In genomic region chr5:176956756-176957155, GRCh38 we compare ENCODE assay signal across 14 cellular contexts. TPM values are rescaled to one million over a fixed set of nuclear protein-coding genes. Genes with fewer than 3 reads are reported as not detected.
DNase-seq lines count a peak whose midpoint lies in the region; ATAC-seq and TF ChIP-seq lines count a peak whose summit lies in the region.
"Had no signal": no experiment of that assay in that cellular context is flagged by ENCODE, and none has a peak within 500 bp of the region (broad histone marks: within the 10 kb centered on the region; RNA-seq: fewer than 3 reads in every experiment).

No MANE protein-coding gene starts in this region.

- TF ChIP-seq CTCF in GM23338 (conservative IDR thresholded peaks at IDR 0.05; ENCODE audit: low read depth in 2 of 2) (no peak), WTC11 (IDR thresholded peaks at IDR 0.05) (no peak)

- no peak for DNase-seq in activated T-cell treated with anti-CD3 and anti-CD28 coated beads, Interleukin-2, amount 50 U/mL, for 24 hours
- DNase-seq in activated T-cell treated with anti-CD3 and anti-CD28 coated beads for 4 hours (no peak), GM23338 (ENCODE audit: low spot score) (no peak), WTC11 (ENCODE audit: low spot score) (no peak), astrocyte of the hippocampus (ENCODE audit: low read depth, low spot score) (peak; percentile 16), HuH-7.5 (ENCODE audit: low spot score) (no peak)
- DNase-seq in activated CD4-positive, alpha-beta T cell treated with anti-CD3 and anti-CD28 coated beads for 1 hour = no peak
- DNase-seq: 8988T; AML-193; CD4-positive, CD25-positive, alpha-beta regulatory T cell; DMS53; GF-D8 had no signal

- POLR2A ChIA-PET in WTC11 (lab: Charles Lee) = no interaction called here

- no peak overlapping the region for H2AFZ ChIP-seq in GM23338

- H3K4me2 ChIP-seq in GM23338 = no peak overlapping the region

- H3K4me3 Mint-ChIP-seq in activated T-cell treated with anti-CD3 and anti-CD28 coated beads, Interleukin-2, amount 50 U/mL, for 24 hours = no peak overlapping the region
- no peak overlapping the region for H3K4me3 Mint-ChIP-seq in GM23338
- H3K4me3 Mint-ChIP-seq in WTC11 = no peak overlapping the region
- H3K4me3 Mint-ChIP-seq: CD4-positive, CD25-positive, alpha-beta regulatory T cell had no signal

- H3F3A ChIP-seq in GM23338 (replicated peaks; ENCODE audit: low read depth) = no peaks in the 10 kb centered on the region

- no peaks in the 10 kb centered on the region; the same call in 1 of the 2 replicates for H4K20me1 ChIP-seq in GM23338 (replicated peaks; ENCODE audit: insufficient read depth)

- no peaks in the 10 kb centered on the region for H3K9me3 Mint-ChIP-seq in activated T-cell treated with anti-CD3 and anti-CD28 coated beads, Interleukin-2, amount 50 U/mL, for 24 hours
- H3K9me3 Mint-ChIP-seq in GM23338 = no peaks in the 10 kb centered on the region
- no peaks in the 10 kb centered on the region for H3K9me3 Mint-ChIP-seq in WTC11

- H3K4me1 Mint-ChIP-seq in activated T-cell treated with anti-CD3 and anti-CD28 coated beads, Interleukin-2, amount 50 U/mL, for 24 hours (ENCODE audit: low read depth) = peaks cover 2% of the 10 kb centered on the region
- H3K4me1 Mint-ChIP-seq in GM23338 = no peaks in the 10 kb centered on the region
- peaks cover 2% of the 10 kb centered on the region; the same call in 1 of the 2 replicates for H3K4me1 Mint-ChIP-seq in WTC11

- ATAC-seq in GM23338 (no peak), WTC11 (no peak)
- ATAC-seq: HCT116 had no signal

- peaks cover 7% of the 10 kb centered on the region for H3K79me2 ChIP-seq in GM23338 (replicated peaks; ENCODE audit: insufficient read depth)

- H3K4me3 ChIP-seq in GM23338 = no peak overlapping the region
- H3K4me3 ChIP-seq: BLaER1 treated with 17β-estradiol and CSF1 and Interleukin-3, amounts not matched to agents 10 nM and 100 nM had no signal

- peak overlapping the region; percentile 22 for H3K27ac Mint-ChIP-seq in activated T-cell treated with anti-CD3 and anti-CD28 coated beads, Interleukin-2, amount 50 U/mL, for 24 hours
- H3K27ac Mint-ChIP-seq in GM23338 (no peak overlapping the region), WTC11 (peak overlapping the region; percentile 30)

- H3K4me1 ChIP-seq in GM23338 (ENCODE audit: insufficient read depth) = no peaks in the 10 kb centered on the region

- H3K36me3 ChIP-seq in GM23338 (ENCODE audit: insufficient read depth) = peaks cover 4% of the 10 kb centered on the region; the same call in 1 of the 2 replicates

- H3K27me3 Mint-ChIP-seq in activated T-cell treated with anti-CD3 and anti-CD28 coated beads, Interleukin-2, amount 50 U/mL, for 24 hours = no peaks in the 10 kb centered on the region
- H3K27me3 Mint-ChIP-seq in GM23338 (ENCODE audit: insufficient read depth, low read depth, poor library complexity) (no peaks in the 10 kb centered on the region), WTC11 (ENCODE audit: low read depth) (no peaks in the 10 kb centered on the region)
- H3K27me3 Mint-ChIP-seq: CD4-positive, CD25-positive, alpha-beta regulatory T cell had no signal

- no peaks in the 10 kb centered on the region for H3K27me3 ChIP-seq in GM23338 (ENCODE audit: insufficient read depth)
- H3K27me3 ChIP-seq: BLaER1 treated with 17β-estradiol and CSF1 and Interleukin-3, amounts not matched to agents 10 nM and 100 nM had no signal

- peaks cover 72% of the 10 kb centered on the region for H3K36me3 Mint-ChIP-seq in activated T-cell treated with anti-CD3 and anti-CD28 coated beads, Interleukin-2, amount 50 U/mL, for 24 hours (ENCODE audit: low read depth)
- H3K36me3 Mint-ChIP-seq in GM23338 (ENCODE audit: low read depth) (peaks cover 20% of the 10 kb centered on the region; the same call in 2 of the 3 replicates), WTC11 (peaks cover 34% of the 10 kb centered on the region)

- CTCF ChIA-PET in WTC11 (lab: Charles Lee) = interaction anchor here (1.7 kb wide), 1 partner anchor 296 kb away, joined by 6 read pairs; no protein-coding TSS in a partner anchor

- H3K27ac ChIP-seq in GM23338 (ENCODE audit: low read depth) = peak overlapping the region; percentile 48; the same call in 1 of the 2 replicates
- H3K27ac ChIP-seq: BLaER1 treated with 17β-estradiol and CSF1 and Interleukin-3, amounts not matched to agents 10 nM and 100 nM had no signal

- H3K9me2 ChIP-seq in GM23338 (ENCODE audit: insufficient read depth) = no peaks in the 10 kb centered on the region

TF ChIP-seq in GM23338, 12 proteins besides CTCF, POLR2A, EP300 and RAD21 (continues in another document):
- TF ChIP-seq ZNF114 (CRISPR knock-in tag; IDR thresholded peaks at IDR 0.05) (no peak), EZH2phosphoT487 (IDR thresholded peaks at IDR 0.05; ENCODE audit: unreplicated experiment) (no peak), STAT1 (IDR thresholded peaks at IDR 0.05; ENCODE audit: unreplicated experiment) (no peak), POLR2AphosphoS5 (IDR thresholded peaks at IDR 0.05; ENCODE audit: low read depth) (no peak), CREB1 (CRISPR knock-in tag; IDR thresholded peaks at IDR 0.05; ENCODE audit: low read depth) (no peak), JUNB (IDR thresholded peaks at IDR 0.05; ENCODE audit: unreplicated experiment) (no peak), EZH2 (IDR thresholded peaks at IDR 0.05; ENCODE audit: low read depth, unreplicated experiment) (no peak), NANOG (IDR thresholded peaks at IDR 0.05; ENCODE audit: borderline replicate concordance) (no peak), ETS1 (IDR thresholded peaks at IDR 0.05) (no peak), ZNF331 (CRISPR knock-in tag; IDR thresholded peaks at IDR 0.05; ENCODE audit: low read depth) (no peak)

TF ChIP-seq in WTC11, 78 proteins besides CTCF, POLR2A, EP300 and RAD21:
- TF ChIP-seq ZNF396 (CRISPR knock-in tag; IDR thresholded peaks at IDR 0.05; ENCODE audit: borderline replicate concordance) (no peak), ZNF138 (CRISPR knock-in tag; conservative IDR thresholded peaks at IDR 0.05) (no peak), ZNF317 (CRISPR knock-in tag; IDR thresholded peaks at IDR 0.05; ENCODE audit: borderline replicate concordance, low read depth) (no peak), JAZF1 (CRISPR knock-in tag; IDR thresholded peaks at IDR 0.05) (no peak), MXD4 (CRISPR knock-in tag; IDR thresholded peaks at IDR 0.05; ENCODE audit: borderline replicate concordance) (no peak), ELF4 (CRISPR knock-in tag; IDR thresholded peaks at IDR 0.05; ENCODE audit: low read depth) (no peak)

RNA-seq across cellular contexts. Expression of gene UIMC1, which starts 49.8 kb away (rescaled TPM):
- 28.1 and 40.1 TPM in 2 replicates for total RNA-seq in GM23338 (2014; rRNA removed; shearing (Covaris generic))
- polyA plus RNA-seq in GM23338 (2016; fragmentation: Nextera tagmentation; extraction: Ambion mirVana) = 33.7 and 36.4 TPM in 2 replicates
- total RNA-seq in WTC11 (2021) = 44.4 to 48.0 TPM (median 46.1 TPM) in 3 replicates

RNA-seq across cellular contexts. Expression of gene HK3, which starts 57.6 kb away (rescaled TPM):
- total RNA-seq in GM23338 (2014; rRNA removed; shearing (Covaris generic)) = not detected in 2 replicates
- polyA plus RNA-seq in GM23338 (2016; fragmentation: Nextera tagmentation; extraction: Ambion mirVana) = not detected in 2 replicates
- 0.17 to 0.18 TPM in 2 of 3 replicates, not detected in the other for total RNA-seq in WTC11 (2021)
